Comparison of ENCODE assay signal across 27 cellular contexts in the genomic region with DNA sequence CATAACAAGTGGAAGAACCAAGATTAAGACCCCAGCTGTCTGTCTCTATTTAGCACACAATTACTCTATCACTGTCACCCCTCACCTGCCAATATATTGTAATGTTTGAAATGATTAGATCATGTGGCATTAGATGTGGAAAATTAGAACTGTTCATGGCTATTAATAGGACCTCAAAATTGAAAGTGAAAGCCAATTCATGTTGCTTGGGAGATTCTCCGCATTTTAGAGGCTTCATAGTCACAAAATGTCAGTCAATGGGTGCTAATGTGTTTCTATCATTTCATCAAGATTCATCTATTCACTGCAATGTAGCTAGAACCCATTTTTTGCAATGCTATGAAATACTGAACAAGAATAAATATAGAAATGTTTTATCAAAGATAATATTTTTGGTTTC.
"Had no signal": no experiment of that assay in that cellular context is flagged by ENCODE, and none has a peak within 500 bp of the region (broad histone marks: within the 10 kb centered on the region; RNA-seq: fewer than 3 reads in every experiment).

No MANE protein-coding gene starts in this region.

- H3K27me3 Mint-ChIP-seq: activated CD4-positive, alpha-beta T cell treated with anti-CD3 and anti-CD28 coated beads, Interleukin-2, amount 10 ng/mL, durations not matched to agents 7 days and 5 days; stimulated activated naive CD8-positive, alpha-beta T cell treated with anti-CD3 and anti-CD28 coated beads, Interleukin-15, amount 100 ng/mL, for 72 hours had no signal

- H3K36me3 ChIP-seq: adrenal gland, ascending aorta, esophagus muscularis mucosa, gastroesophageal sphincter, left lung, pancreas, right atrium auricular region, transverse colon, uterus had no signal

- H3K4me3 ChIP-seq: adrenal gland, ascending aorta, gastroesophageal sphincter, left lung, pancreas, psoas muscle, right atrium auricular region, skin epidermis, transverse colon, uterus had no signal

- H3K27ac Mint-ChIP-seq: activated CD4-positive, alpha-beta T cell treated with anti-CD3 and anti-CD28 coated beads, Interleukin-2, amount 10 ng/mL, durations not matched to agents 7 days and 5 days; activated CD8-positive, alpha-beta T cell treated with anti-CD3 and anti-CD28 coated beads, Interleukin-2, amount 10 ng/mL, durations not matched to agents 7 days and 5 days; activated naive CD4-positive, alpha-beta T cell treated with anti-CD3 and anti-CD28 coated beads, Interleukin-2, amount 50 U/mL, for 24 hours; activated T-helper 1 cell treated with anti-CD3 and anti-CD28 coated beads, Interleukin-12 subunit alpha, Interleukin-12 subunit beta, Interleukin-2, Interleukin-4 antibody, amounts not matched to agents 30 ng/mL and 10 ng/mL and 1 ng/mL, durations not matched to agents 14 hours and 24 hours and 36 hours; effector memory CD8-positive, alpha-beta T cell; mesothelial cell of epicardium; natural killer cell treated with Interleukin-12 subunit alpha and Interleukin-12 subunit beta and Interleukin-15 and Interleukin-18, amount 100 ng/mL, for 72 hours; stimulated activated naive CD8-positive, alpha-beta T cell treated with anti-CD3 and anti-CD28 coated beads, Interleukin-15, amount 100 ng/mL, for 72 hours had no signal

- H3K9me3 ChIP-seq: adrenal gland, pancreas, psoas muscle, uterus had no signal

- H3K36me3 Mint-ChIP-seq: activated naive CD4-positive, alpha-beta T cell treated with anti-CD3 and anti-CD28 coated beads, Interleukin-2, amount 50 U/mL, for 24 hours; natural killer cell treated with Interleukin-12 subunit alpha and Interleukin-12 subunit beta and Interleukin-15 and Interleukin-18, amount 100 ng/mL, for 72 hours had no signal

- DNase-seq: activated CD4-positive, alpha-beta T cell treated with anti-CD3 and anti-CD28 coated beads, Interleukin-2, amount 10 ng/mL, durations not matched to agents 7 days and 5 days; activated CD8-positive, alpha-beta T cell treated with anti-CD3 and anti-CD28 coated beads, Interleukin-2, amount 10 ng/mL, durations not matched to agents 7 days and 5 days; activated gamma-delta T cell; adrenal gland; central memory CD4-positive, alpha-beta T cell; dorsolateral prefrontal cortex; effector memory CD8-positive, alpha-beta T cell; head of caudate nucleus; islet precursor cell; left lung; pancreas; psoas muscle; stimulated activated CD4-positive, alpha-beta T cell treated with anti-CD3 and anti-CD28 coated beads, Interleukin-1b, Interleukin-23, amount 100 ng/mL, for 48 hours; stimulated activated naive CD8-positive, alpha-beta T cell treated with anti-CD3 and anti-CD28 coated beads, Interleukin-15, amount 100 ng/mL, for 72 hours; transverse colon; uterus had no signal

- H3K4me1 ChIP-seq: adrenal gland, ascending aorta, esophagus muscularis mucosa, gastroesophageal sphincter, left lung, pancreas, psoas muscle, right atrium auricular region, transverse colon, uterus had no signal

- H3K4me1 Mint-ChIP-seq: activated CD4-positive, alpha-beta T cell treated with anti-CD3 and anti-CD28 coated beads, Interleukin-2, amount 10 ng/mL, durations not matched to agents 7 days and 5 days; activated naive CD4-positive, alpha-beta T cell treated with anti-CD3 and anti-CD28 coated beads, Interleukin-2, amount 50 U/mL, for 24 hours; stimulated activated naive CD8-positive, alpha-beta T cell treated with anti-CD3 and anti-CD28 coated beads, Interleukin-15, amount 100 ng/mL, for 72 hours had no signal

- ATAC-seq: activated CD4-positive, CD25-positive, alpha-beta regulatory T cell treated with anti-CD3 and anti-CD28 coated beads, Interleukin-2, amount 50 U/mL, for 24 hours; activated CD8-positive, alpha-beta T cell treated with anti-CD3 and anti-CD28 coated beads, Interleukin-2, amount 10 ng/mL, durations not matched to agents 7 days and 5 days; effector memory CD8-positive, alpha-beta T cell; gastroesophageal sphincter; left lung; natural killer cell treated with Interleukin-12 subunit alpha and Interleukin-12 subunit beta and Interleukin-15 and Interleukin-18, amount 100 ng/mL, for 72 hours; pancreas; psoas muscle; stimulated activated naive CD8-positive, alpha-beta T cell treated with anti-CD3 and anti-CD28 coated beads, Interleukin-15, amount 100 ng/mL, for 72 hours had no signal

- H3K27me3 ChIP-seq: adrenal gland, ascending aorta, dorsolateral prefrontal cortex, esophagus muscularis mucosa, gastroesophageal sphincter, left lung, pancreas, right atrium auricular region, transverse colon, uterus had no signal

- H3K4me3 Mint-ChIP-seq: activated CD4-positive, alpha-beta T cell treated with anti-CD3 and anti-CD28 coated beads, Interleukin-2, amount 10 ng/mL, durations not matched to agents 7 days and 5 days; activated CD8-positive, alpha-beta T cell treated with anti-CD3 and anti-CD28 coated beads, Interleukin-2, amount 10 ng/mL, durations not matched to agents 7 days and 5 days; activated naive CD4-positive, alpha-beta T cell treated with anti-CD3 and anti-CD28 coated beads, Interleukin-2, amount 50 U/mL, for 24 hours; activated T-helper 1 cell treated with anti-CD3 and anti-CD28 coated beads, Interleukin-12 subunit alpha, Interleukin-12 subunit beta, Interleukin-2, Interleukin-4 antibody, amounts not matched to agents 30 ng/mL and 10 ng/mL and 1 ng/mL, durations not matched to agents 14 hours and 24 hours and 36 hours; effector memory CD8-positive, alpha-beta T cell; mesothelial cell of epicardium; natural killer cell treated with Interleukin-12 subunit alpha and Interleukin-12 subunit beta and Interleukin-15 and Interleukin-18, amount 100 ng/mL, for 72 hours; stimulated activated naive CD8-positive, alpha-beta T cell treated with anti-CD3 and anti-CD28 coated beads, Interleukin-15, amount 100 ng/mL, for 72 hours had no signal

- H3K9me3 Mint-ChIP-seq: activated CD4-positive, alpha-beta T cell treated with anti-CD3 and anti-CD28 coated beads, Interleukin-2, amount 10 ng/mL, durations not matched to agents 7 days and 5 days; effector memory CD8-positive, alpha-beta T cell had no signal

- H3K27ac ChIP-seq: adrenal gland, ascending aorta, dorsolateral prefrontal cortex, esophagus muscularis mucosa, gastroesophageal sphincter, left lung, pancreas, psoas muscle, right atrium auricular region, skin epidermis, transverse colon, uterus, VCaP had no signal
